Comparison of ENCODE assay signal across 8 cellular contexts in genomic region chr15:90482124-90483011, GRCh38. TPM values are rescaled to one million over a fixed set of nuclear protein-coding genes. Genes with fewer than 3 reads are reported as not detected.
DNase-seq lines count a peak whose midpoint lies in the region; ATAC-seq and TF ChIP-seq lines count a peak whose summit lies in the region.

No MANE protein-coding gene starts in this region.

- H3K4me1 ChIP-seq in mucosa of descending colon (ENCODE audit: low read depth) (no peaks in the 10 kb centered on the region), thyroid gland (peaks cover 5 to 18% of the 10 kb centered on the region in 2 donors)

- H3K36me3 ChIP-seq in mucosa of descending colon (ENCODE audit: low read depth) (no peaks in the 10 kb centered on the region), thyroid gland (peaks cover 48 to 55% of the 10 kb centered on the region in 2 donors)

- H3K4me3 ChIP-seq in epithelial cell of esophagus (ENCODE audit: low read length) (no peak overlapping the region), mucosa of descending colon (no peak overlapping the region), thyroid gland (replicated peaks in 1 of 3) (no peak overlapping the region)

- intact Hi-C loops in mucosa of descending colon (cut with DNase I, micrococcal nuclease) (loop anchor here (5.0 kb wide), 1 partner anchor 160 kb away; no protein-coding TSS in a partner anchor), thyroid gland (cut with DNase I) (loop anchor here (5.0 kb wide), 1 partner anchor 160 kb away; no protein-coding TSS in a partner anchor)

- no peak for TF ChIP-seq POLR2A in thyroid gland (IDR thresholded peaks at IDR 0.05)

- H3K27ac ChIP-seq in thyroid gland = peak overlapping the region in 1 of 3 donors; percentile 5

- H3K9me3 ChIP-seq in mucosa of descending colon (no peaks in the 10 kb centered on the region), thyroid gland (no peaks in the 10 kb centered on the region)

- TF ChIP-seq CTCF in epithelial cell of esophagus (IDR thresholded peaks at IDR 0.05; ENCODE audit: insufficient read depth, low read depth, low read length, missing control alignments) (peak; percentile 75), mucosa of descending colon (IDR thresholded peaks at IDR 0.05) (peak; percentile 42), thyroid gland (IDR thresholded peaks at IDR 0.05) (peak; percentile 31 to 96 (median 71))

- peak; percentile 57 for ATAC-seq in mucosa of descending colon
- no peak for ATAC-seq in HG02938 (IDR thresholded peaks at IDR 0.05; ENCODE audit: unreplicated experiment)

- H3K27me3 ChIP-seq in thyroid gland = no peaks in the 10 kb centered on the region

- DNase-seq in SIG-M5 treated with dmso at 0.1 percent for 504 hours (lab: John Stamatoyannopoulos, UW; ENCODE audit: unreplicated experiment) (peak; percentile 45), SIG-M5 (lab: John Stamatoyannopoulos, UW) (no peak), NCI-H2227 (lab: John Stamatoyannopoulos, UW; ENCODE audit: unreplicated experiment) (peak; percentile 49), epithelial cell of esophagus (ENCODE audit: low read depth) (peak; percentile 29), mucosa of descending colon (peak in 1 of 3 donors; percentile 71), thyroid gland (peak; percentile 39 to 59)
- peak; percentile 39 to 48 for DNase-seq in activated CD4-positive, alpha-beta T cell treated with anti-CD3 and anti-CD28 coated beads, Interleukin-2, amount 50 U/mL, for 48 hours

- 56 to 62% methylated on average over 7 of the region's 7 CpGs for WGBS in thyroid gland, 2 donors

RNA-seq across cellular contexts. Expression of gene CRTC3, which starts 47.4 kb away (rescaled TPM):
- total RNA-seq in mucosa of descending colon (10 to 100 TPM; 21.6 to 53.6 (median 21.7) TPM), thyroid gland (10 to 100 TPM; 49.4 to 76.0 (median 62.6) TPM)
